ENCODE assay signal across 19 cellular contexts in the genomic region with DNA sequence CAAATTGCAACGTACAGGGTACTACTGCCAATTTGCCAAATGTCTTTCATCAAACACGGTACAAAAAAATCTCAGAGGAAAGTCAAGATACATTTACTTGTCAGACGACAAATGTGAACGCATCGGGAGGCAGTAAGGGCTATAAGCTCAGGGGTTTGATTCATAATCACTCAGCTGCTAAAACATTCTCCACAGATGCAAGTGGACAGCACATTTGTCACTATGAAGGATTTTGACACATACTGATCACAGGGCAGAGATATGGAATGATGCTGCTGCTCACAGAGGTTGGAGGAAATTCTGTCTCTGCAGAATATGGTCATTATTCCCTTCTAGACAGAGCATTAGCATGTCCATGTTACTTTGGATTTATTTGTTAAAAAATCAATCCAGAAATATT.
DNase-seq lines count a peak whose midpoint lies in the region; ATAC-seq, FAIRE-seq and TF ChIP-seq lines count a peak whose summit lies in the region.
"Had no signal": no experiment of that assay in that cellular context is flagged by ENCODE, and none has a peak within 500 bp of the region (broad histone marks: within the 10 kb centered on the region; RNA-seq: fewer than 3 reads in every experiment).

No MANE protein-coding gene starts in this region.

- H2AFZ ChIP-seq in SK-N-SH (ENCODE audit: low read depth) (no peak overlapping the region), astrocyte (ENCODE audit: low read depth, low read length) (no peak overlapping the region)

- TF ChIP-seq EP300 in SK-N-SH (IDR thresholded peaks at IDR 0.05; ENCODE audit: borderline replicate concordance in 1 of 2, low read depth in 1 of 2, low read length in 1 of 2), result no peak

- no peak overlapping the region for H3K4me3 Mint-ChIP-seq in astrocyte (ENCODE audit: unreplicated experiment)
- H3K4me3 Mint-ChIP-seq: IgD-negative memory B cell had no signal

- H3K27ac ChIP-seq in SK-N-SH (ENCODE audit: low read depth in 2 of 2, low read length in 1 of 2) (no peak overlapping the region), astrocyte (ENCODE audit: low read depth, low read length) (peak overlapping the region; percentile 34)
- H3K27ac ChIP-seq: 22Rv1 had no signal

- H3K9me3 ChIP-seq in SK-N-SH (no peaks in the 10 kb centered on the region), astrocyte (ENCODE audit: insufficient read depth, low read depth, low read length) (no peaks in the 10 kb centered on the region)

- H3K36me3 Mint-ChIP-seq in astrocyte (ENCODE audit: low read depth, unreplicated experiment), result no peaks in the 10 kb centered on the region
- H3K36me3 Mint-ChIP-seq: IgD-negative memory B cell had no signal

- no peak for TF ChIP-seq RAD21 in SK-N-SH (IDR thresholded peaks at IDR 0.05; ENCODE audit: low read length)

- H3K9me3 Mint-ChIP-seq in astrocyte (ENCODE audit: unreplicated experiment), result no peaks in the 10 kb centered on the region
- H3K9me3 Mint-ChIP-seq: IgD-negative memory B cell had no signal

- peaks cover 24% of the 10 kb centered on the region for H3K4me1 Mint-ChIP-seq in astrocyte (ENCODE audit: low read depth, unreplicated experiment)
- H3K4me1 Mint-ChIP-seq: IgD-negative memory B cell had no signal

- H3K4me2 ChIP-seq in SK-N-SH, result no peak overlapping the region
- peak overlapping the region; percentile 80 for H3K4me2 ChIP-seq in astrocyte (ENCODE audit: low read length)

- 45% methylated on average over 5 of the region's 5 CpGs for WGBS in SK-N-SH (ENCODE audit: low lambda C conversion rate)

- H3K9me2 ChIP-seq in SK-N-SH, result no peaks in the 10 kb centered on the region

- H3K27me3 ChIP-seq in SK-N-SH (ENCODE audit: insufficient read depth), result no peaks in the 10 kb centered on the region
- no peaks in the 10 kb centered on the region for H3K27me3 ChIP-seq in astrocyte (ENCODE audit: insufficient read depth, low read length)

- H3K79me2 ChIP-seq in SK-N-SH (ENCODE audit: insufficient read depth), result no peaks in the 10 kb centered on the region
- no peaks in the 10 kb centered on the region for H3K79me2 ChIP-seq in astrocyte (ENCODE audit: insufficient read depth, low read length)

- peaks cover 0 to 4% of the 10 kb centered on the region in 2 experiments; a peak in 2 of 4 replicates for H3K4me1 ChIP-seq in SK-N-SH (ENCODE audit: control insufficient read depth in 1 of 2, insufficient read depth in 2 of 2, low read depth in 1 of 2, low read length in 1 of 2)
- peaks cover 24% of the 10 kb centered on the region for H3K4me1 ChIP-seq in astrocyte (ENCODE audit: insufficient read depth, low read length)

- DNase-seq in SK-N-SH (no peak), astrocyte (ENCODE audit: low read depth) (peak; percentile 31), myocyte (ENCODE audit: low read depth) (peak; percentile 54), NCI-H2081 treated with DMSO at 0.1 percent for 48 hours (lab: John Stamatoyannopoulos, UW) (no peak), GM10248 (ENCODE audit: extremely low spot score) (no peak)
- DNase-seq: Calu3, GF-D8, H7, Karpas-422, NCI-H2029, NCI-H526 treated with DMSO at 0.1 percent for 48 hours, Right ventricle myocardium superior, SW 1271 had no signal

- H3K9ac ChIP-seq in SK-N-SH (no peak overlapping the region), astrocyte (ENCODE audit: low read length) (no peak overlapping the region)

- no peak for TF ChIP-seq CTCF in SK-N-SH (IDR thresholded peaks at IDR 0.05)
- TF ChIP-seq CTCF in astrocyte (IDR thresholded peaks at IDR 0.05; ENCODE audit: insufficient read depth, low read depth, low read length), result no peak
- TF ChIP-seq CTCF in GM10248 (IDR thresholded peaks at IDR 0.05; ENCODE audit: control extremely low read depth, extremely low read depth, low read depth, missing control alignments), result no peak

- no peak for FAIRE-seq in astrocyte (lab: Jason Lieb, UNC)
- FAIRE-seq: GM19239 had no signal

- no peaks in the 10 kb centered on the region for H3F3A ChIP-seq in SK-N-SH (replicated peaks; ENCODE audit: insufficient read depth)

- POLR2A ChIA-PET in SK-N-SH (lab: Yijun Ruan, JAX) (interaction anchor here (0.8 kb wide), 1 partner anchor 22 kb away, joined by 4 read pairs; no protein-coding TSS in a partner anchor), GM10248 (lab: Yijun Ruan, JAX) (no interaction called here)

- H4K20me1 ChIP-seq in SK-N-SH (ENCODE audit: insufficient read depth), result no peaks in the 10 kb centered on the region
- H4K20me1 ChIP-seq in astrocyte (ENCODE audit: insufficient read depth, low read length), result no peaks in the 10 kb centered on the region

- H3K27me3 Mint-ChIP-seq in astrocyte (ENCODE audit: low read depth, unreplicated experiment), result no peaks in the 10 kb centered on the region
- H3K27me3 Mint-ChIP-seq: IgD-negative memory B cell had no signal

- ATAC-seq in SK-N-SH treated with all-trans-retinoic acid at 6 μM for 48 hours (no peak), GM19452 (IDR thresholded peaks at IDR 0.05; ENCODE audit: unreplicated experiment) (no peak), HG02642 (IDR thresholded peaks at IDR 0.05; ENCODE audit: poor library complexity, unreplicated experiment) (no peak)

- CTCF ChIA-PET in SK-N-SH (lab: Yijun Ruan, JAX) (interaction anchor here (0.7 kb wide), 1 partner anchor 39 kb away, joined by 3 read pairs; no protein-coding TSS in a partner anchor), GM10248 (lab: Yijun Ruan, JAX) (interaction anchor here (1.1 kb wide), 1 partner anchor 14 kb away, joined by 3 read pairs; no protein-coding TSS in a partner anchor)

- no peaks in the 10 kb centered on the region for H3K36me3 ChIP-seq in SK-N-SH (replicated peaks in 1 of 2; ENCODE audit: control insufficient read depth in 1 of 2, insufficient read depth in 2 of 2, low read length in 1 of 2)
- H3K36me3 ChIP-seq in astrocyte (ENCODE audit: insufficient read depth, low read length), result peaks cover 4% of the 10 kb centered on the region

- H3K4me3 ChIP-seq in SK-N-SH (ENCODE audit: low read depth in 2 of 2, low read length in 1 of 2) (no peak overlapping the region), astrocyte (ENCODE audit: insufficient read depth, low read depth, low read length) (no peak overlapping the region)

- peak overlapping the region; percentile 13 for H3K27ac Mint-ChIP-seq in astrocyte (ENCODE audit: unreplicated experiment)
- H3K27ac Mint-ChIP-seq: IgD-negative memory B cell had no signal

TF ChIP-seq in SK-N-SH, 30 proteins besides CTCF, POLR2A, EP300 and RAD21:
- TF ChIP-seq, protein P1, sequence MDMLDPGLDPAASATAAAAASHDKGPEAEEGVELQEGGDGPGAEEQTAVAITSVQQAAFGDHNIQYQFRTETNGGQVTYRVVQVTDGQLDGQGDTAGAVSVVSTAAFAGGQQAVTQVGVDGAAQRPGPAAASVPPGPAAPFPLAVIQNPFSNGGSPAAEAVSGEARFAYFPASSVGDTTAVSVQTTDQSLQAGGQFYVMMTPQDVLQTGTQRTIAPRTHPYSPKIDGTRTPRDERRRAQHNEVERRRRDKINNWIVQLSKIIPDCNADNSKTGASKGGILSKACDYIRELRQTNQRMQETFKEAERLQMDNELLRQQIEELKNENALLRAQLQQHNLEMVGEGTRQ (IDR thresholded peaks at IDR 0.05; ENCODE audit: borderline replicate concordance, low read depth, low read length), result no peak
- TF ChIP-seq SMC3 (IDR thresholded peaks at IDR 0.05; ENCODE audit: low read depth, low read length), result no peak
- TF ChIP-seq, protein P2, sequence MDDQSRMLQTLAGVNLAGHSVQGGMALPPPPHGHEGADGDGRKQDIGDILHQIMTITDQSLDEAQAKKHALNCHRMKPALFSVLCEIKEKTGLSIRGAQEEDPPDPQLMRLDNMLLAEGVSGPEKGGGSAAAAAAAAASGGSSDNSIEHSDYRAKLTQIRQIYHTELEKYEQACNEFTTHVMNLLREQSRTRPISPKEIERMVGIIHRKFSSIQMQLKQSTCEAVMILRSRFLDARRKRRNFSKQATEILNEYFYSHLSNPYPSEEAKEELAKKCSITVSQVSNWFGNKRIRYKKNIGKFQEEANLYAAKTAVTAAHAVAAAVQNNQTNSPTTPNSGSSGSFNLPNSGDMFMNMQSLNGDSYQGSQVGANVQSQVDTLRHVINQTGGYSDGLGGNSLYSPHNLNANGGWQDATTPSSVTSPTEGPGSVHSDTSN (IDR thresholded peaks at IDR 0.05), result peak; percentile 64
TF ChIP-seq in SK-N-SH: peak in this region for 1.

TF ChIP-seq in SK-N-SH treated with all-trans-retinoic acid at 6 μM for 48 hours, 23 proteins besides CTCF, POLR2A, EP300 and RAD21 (continues in another document):
- TF ChIP-seq ZFP30 (CRISPR knock-in tag; IDR thresholded peaks at IDR 0.05), result no peak
- no peak for TF ChIP-seq ZFP3 (CRISPR knock-in tag; IDR thresholded peaks at IDR 0.05)
- TF ChIP-seq, protein P3, sequence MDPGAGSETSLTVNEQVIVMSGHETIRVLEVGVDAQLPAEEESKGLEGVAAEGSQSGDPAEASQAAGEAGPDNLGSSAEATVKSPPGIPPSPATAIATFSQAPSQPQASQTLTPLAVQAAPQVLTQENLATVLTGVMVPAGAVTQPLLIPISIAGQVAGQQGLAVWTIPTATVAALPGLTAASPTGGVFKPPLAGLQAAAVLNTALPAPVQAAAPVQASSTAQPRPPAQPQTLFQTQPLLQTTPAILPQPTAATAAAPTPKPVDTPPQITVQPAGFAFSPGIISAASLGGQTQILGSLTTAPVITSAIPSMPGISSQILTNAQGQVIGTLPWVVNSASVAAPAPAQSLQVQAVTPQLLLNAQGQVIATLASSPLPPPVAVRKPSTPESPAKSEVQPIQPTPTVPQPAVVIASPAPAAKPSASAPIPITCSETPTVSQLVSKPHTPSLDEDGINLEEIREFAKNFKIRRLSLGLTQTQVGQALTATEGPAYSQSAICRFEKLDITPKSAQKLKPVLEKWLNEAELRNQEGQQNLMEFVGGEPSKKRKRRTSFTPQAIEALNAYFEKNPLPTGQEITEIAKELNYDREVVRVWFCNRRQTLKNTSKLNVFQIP (CRISPR knock-in tag; IDR thresholded peaks at IDR 0.05; ENCODE audit: borderline replicate concordance, low read depth), result no peak
- no peak for TF ChIP-seq ZNF565 (CRISPR knock-in tag; conservative IDR thresholded peaks at IDR 0.05; ENCODE audit: low read depth)
- no peak for TF ChIP-seq TCF4 (CRISPR knock-in tag; IDR thresholded peaks at IDR 0.05; ENCODE audit: borderline replicate concordance)
- no peak for TF ChIP-seq PPARA (CRISPR knock-in tag; IDR thresholded peaks at IDR 0.05; ENCODE audit: borderline replicate concordance)
- TF ChIP-seq GLIS3 (CRISPR knock-in tag; IDR thresholded peaks at IDR 0.05), result no peak
- TF ChIP-seq ZNF70 (CRISPR knock-in tag; IDR thresholded peaks at IDR 0.05), result no peak
- TF ChIP-seq ZC3H10 (CRISPR knock-in tag; IDR thresholded peaks at IDR 0.05), result no peak
- no peak for TF ChIP-seq ARNTL (CRISPR knock-in tag; IDR thresholded peaks at IDR 0.05; ENCODE audit: borderline replicate concordance, low read depth)
- no peak for TF ChIP-seq BACH2 (CRISPR knock-in tag; IDR thresholded peaks at IDR 0.05; ENCODE audit: borderline replicate concordance)
- no peak for TF ChIP-seq TOX (CRISPR knock-in tag; IDR thresholded peaks at IDR 0.05; ENCODE audit: borderline replicate concordance)

Comparison
In these comparisons a context has a peak if more than half of its experiments do, and no peak if none do; other contexts are left out.
1. DNase-seq: peak in astrocyte (single experiment) and myocyte (single experiment); none in SK-N-SH (single experiment), NCI-H2081 treated with DMSO at 0.1 percent for 48 hours (single experiment) and GM10248 (single experiment).